Comparison of ENCODE assay signal across 10 cellular contexts in the genomic region with DNA sequence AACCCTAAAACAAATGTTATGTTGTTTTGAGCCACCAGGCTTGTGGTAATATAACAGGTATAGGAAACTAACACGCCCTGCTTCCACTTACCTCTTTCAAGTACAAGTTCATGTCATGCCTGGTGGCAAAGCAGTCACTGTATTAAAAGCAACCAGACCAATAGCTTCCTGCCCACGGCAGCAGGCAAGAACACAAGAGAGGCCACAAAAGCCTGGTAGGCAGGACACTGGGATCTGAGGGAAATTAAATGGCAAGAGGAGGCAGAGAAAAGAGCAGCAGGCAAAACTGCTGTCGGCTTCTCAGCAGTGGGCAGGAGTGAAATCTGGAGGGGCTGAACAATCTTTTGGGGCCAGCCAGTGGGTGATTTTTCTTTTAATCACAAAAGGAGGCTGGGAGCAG. TPM values are rescaled to one million over a fixed set of nuclear protein-coding genes. Genes with fewer than 3 reads are reported as not detected.
DNase-seq lines count a peak whose midpoint lies in the region; ATAC-seq and FAIRE-seq lines count a peak whose summit lies in the region.
"Had no signal": no experiment of that assay in that cellular context is flagged by ENCODE, and none has a peak within 500 bp of the region (broad histone marks: within the 10 kb centered on the region; RNA-seq: fewer than 3 reads in every experiment).

No MANE protein-coding gene starts in this region.

- H3K27ac Mint-ChIP-seq in activated naive CD8-positive, alpha-beta T cell treated with anti-CD3 and anti-CD28 coated beads for 36 hours: peak overlapping the region; percentile 95
- H3K27ac Mint-ChIP-seq in naive thymus-derived CD4-positive, alpha-beta T cell: peak overlapping the region in 8 of 9 donors; percentile 95 to 99 (median 97)

- H3K27ac ChIP-seq in naive thymus-derived CD4-positive, alpha-beta T cell (ENCODE audit: low read depth, low read length): peak overlapping the region; percentile 94
- H3K27ac ChIP-seq: cardiac muscle cell had no signal

- H3K9me3 Mint-ChIP-seq in activated naive CD8-positive, alpha-beta T cell treated with anti-CD3 and anti-CD28 coated beads for 36 hours: no peaks in the 10 kb centered on the region
- peaks cover 0 to 1% (median 0%) of the 10 kb centered on the region in 11 donors for H3K9me3 Mint-ChIP-seq in naive thymus-derived CD4-positive, alpha-beta T cell

- intact Hi-C loops in naive thymus-derived CD4-positive, alpha-beta T cell (cut with micrococcal nuclease): loop anchor here (1.0 to 5.0 kb wide), 7 partner anchors 8 to 423 kb away; no protein-coding TSS in a partner anchor

- no peak for FAIRE-seq in urothelium cell line (lab: Jason Lieb, UNC)
- FAIRE-seq: H1 had no signal

- H3K27me3 Mint-ChIP-seq in activated naive CD8-positive, alpha-beta T cell treated with anti-CD3 and anti-CD28 coated beads for 36 hours: no peaks in the 10 kb centered on the region
- no peaks in the 10 kb centered on the region for H3K27me3 Mint-ChIP-seq in naive thymus-derived CD4-positive, alpha-beta T cell

- peaks cover 54% of the 10 kb centered on the region for H3K4me1 Mint-ChIP-seq in activated naive CD8-positive, alpha-beta T cell treated with anti-CD3 and anti-CD28 coated beads for 36 hours
- H3K4me1 Mint-ChIP-seq in naive thymus-derived CD4-positive, alpha-beta T cell: peaks cover 25 to 62% (median 51%) of the 10 kb centered on the region in 7 donors

- H3K4me3 ChIP-seq in naive thymus-derived CD4-positive, alpha-beta T cell (ENCODE audit: low read length): peak overlapping the region; percentile 61
- H3K4me3 ChIP-seq: cardiac muscle cell had no signal

- peak; percentile 43 for ATAC-seq in naive thymus-derived CD4-positive, alpha-beta T cell
- ATAC-seq in HG02610 (IDR thresholded peaks at IDR 0.05; ENCODE audit: unreplicated experiment): no peak

- POLR2A ChIA-PET in naive thymus-derived CD4-positive, alpha-beta T cell (lab: Charles Lee): interaction anchor here (0.7 to 3.7 kb wide), 27 partner anchors 8 to 822 kb away, joined by 3 to 43 read pairs (median 6); a partner anchor contains a TSS

- H3K9me3 ChIP-seq in naive thymus-derived CD4-positive, alpha-beta T cell (ENCODE audit: control insufficient read depth in 2 of 3, low read length in 3 of 3): no peaks in the 10 kb centered on the region

- peak overlapping the region; percentile 84 for H3K4me3 Mint-ChIP-seq in activated naive CD8-positive, alpha-beta T cell treated with anti-CD3 and anti-CD28 coated beads for 36 hours
- H3K4me3 Mint-ChIP-seq in naive thymus-derived CD4-positive, alpha-beta T cell: peak overlapping the region in 8 of 10 donors; percentile 89 to 99 (median 96)

- H3K36me3 ChIP-seq in naive thymus-derived CD4-positive, alpha-beta T cell (ENCODE audit: control insufficient read depth in 2 of 3, insufficient read depth in 3 of 3, low read length in 3 of 3): peaks cover 0 to 6% (median 0%) of the 10 kb centered on the region in 3 experiments
- H3K36me3 ChIP-seq: cardiac muscle cell had no signal

- H3K27me3 ChIP-seq in naive thymus-derived CD4-positive, alpha-beta T cell (ENCODE audit: control insufficient read depth in 2 of 2, insufficient read depth in 2 of 2, low read length in 2 of 2): no peaks in the 10 kb centered on the region
- H3K27me3 ChIP-seq: cardiac muscle cell had no signal

- H3K4me1 ChIP-seq in naive thymus-derived CD4-positive, alpha-beta T cell (ENCODE audit: control insufficient read depth in 2 of 2, insufficient read depth in 2 of 2, low read length in 2 of 2): peaks cover 42 to 52% of the 10 kb centered on the region in 2 donors

- peaks cover 17% of the 10 kb centered on the region for H3K36me3 Mint-ChIP-seq in activated naive CD8-positive, alpha-beta T cell treated with anti-CD3 and anti-CD28 coated beads for 36 hours
- peaks cover 0 to 30% (median 6%) of the 10 kb centered on the region in 5 donors for H3K36me3 Mint-ChIP-seq in naive thymus-derived CD4-positive, alpha-beta T cell

- CTCF ChIA-PET in naive thymus-derived CD4-positive, alpha-beta T cell (lab: Charles Lee): interaction anchor here (0.6 to 2.4 kb wide), 11 partner anchors 8 to 71 kb away, joined by 3 to 13 read pairs (median 4); no protein-coding TSS in a partner anchor

- DNase-seq in DMS153 treated with DMSO at 0.1 percent for 48 hours (lab: John Stamatoyannopoulos, UW; ENCODE audit: unreplicated experiment) (peak; percentile 36), NCI-H524 (lab: John Stamatoyannopoulos, UW) (peak; percentile 65 to 81), cerebellum (ENCODE audit: low spot score) (no peak), foreskin melanocyte (no peak), urothelium cell line (ENCODE audit: low spot score) (no peak)
- peak; percentile 60 for DNase-seq in activated naive CD8-positive, alpha-beta T cell treated with anti-CD3 and anti-CD28 coated beads for 36 hours
- peak in 7 of 9 donors; percentile 70 to 87 (median 81) for DNase-seq in naive thymus-derived CD4-positive, alpha-beta T cell

RNA-seq across cellular contexts. Expression of a gene that starts 2.2 kb away (rescaled TPM):
- 10 to 100 TPM; 88.9 to 89.6 TPM for total RNA-seq in activated naive CD8-positive, alpha-beta T cell treated with anti-CD3 and anti-CD28 coated beads for 36 hours
- 100 to 1,000 TPM; 297 to 452 (median 420) TPM for total RNA-seq in naive thymus-derived CD4-positive, alpha-beta T cell
- 100 to 1,000 TPM; 314 to 395 TPM for polyA plus RNA-seq in naive thymus-derived CD4-positive, alpha-beta T cell
- 40.5 TPM for total RNA-seq in cerebellum

Comparison
In these comparisons a context has a peak if more than half of its experiments do, and no peak if none do; other contexts are left out.
1. DNase-seq: peak in DMS153 treated with DMSO at 0.1 percent for 48 hours (single experiment), NCI-H524 (2 of 2), activated naive CD8-positive, alpha-beta T cell treated with anti-CD3 and anti-CD28 coated beads for 36 hours (single experiment) and naive thymus-derived CD4-positive, alpha-beta T cell (7 of 9); none in cerebellum (single experiment), foreskin melanocyte (single experiment) and urothelium cell line (single experiment).